Comparison of ENCODE assay signal across 8 cellular contexts in genomic region chr18:3411854-3412268, GRCh38. TPM values are rescaled to one million over a fixed set of nuclear protein-coding genes. Genes with fewer than 3 reads are reported as not detected.
DNase-seq lines count a peak whose midpoint lies in the region; ATAC-seq and TF ChIP-seq lines count a peak whose summit lies in the region.

No MANE protein-coding gene starts in this region.

- H3K27ac ChIP-seq in mammary epithelial cell (ENCODE audit: insufficient read depth, low read depth, low read length) (no peak overlapping the region), mesenchymal stem cell (ENCODE audit: low read length, poor library complexity, severe bottlenecking) (no peak overlapping the region), A673 (ENCODE audit: low read depth, low read length, poor library complexity, severe bottlenecking) (no peak overlapping the region)

- no peak overlapping the region for H3K14ac ChIP-seq in mesenchymal stem cell (ENCODE audit: low read length in 2 of 2)

- POLR2A ChIA-PET in A673 (lab: Charles Lee; ENCODE audit: low non-redundant PET): no interaction called here

- H3K4me1 ChIP-seq in mammary epithelial cell (ENCODE audit: insufficient read depth, low read length) (no peaks in the 10 kb centered on the region), mesenchymal stem cell (ENCODE audit: control insufficient read depth, insufficient read depth, low read depth, low read length) (peaks cover 2% of the 10 kb centered on the region), A673 (ENCODE audit: insufficient read depth, low read length, poor library complexity, severe bottlenecking) (no peaks in the 10 kb centered on the region)

- H3K18ac ChIP-seq in mesenchymal stem cell (ENCODE audit: low read depth in 1 of 2, low read length in 2 of 2): no peak overlapping the region

- DNase-seq in NCI-H2029 (lab: John Stamatoyannopoulos, UW): peak; percentile 11
- no peak for DNase-seq in NCI-H2029 treated with DMSO at 0.1 percent for 48 hours (lab: John Stamatoyannopoulos, UW)
- DNase-seq in mammary epithelial cell: peak; percentile 43
- DNase-seq in mesenchymal stem cell: no peak
- peak; percentile 56 for DNase-seq in ureter (ENCODE audit: low spot score)
- no peak for DNase-seq in A673 (ENCODE audit: low spot score)

- dilution Hi-C loops in mammary epithelial cell (cut with HindIII; ENCODE audit: low sequenced_read_pairs): no loop called here

- no peaks in the 10 kb centered on the region for H3K79me1 ChIP-seq in mesenchymal stem cell (replicated peaks; ENCODE audit: low read length, poor library complexity, severe bottlenecking)

- no peak overlapping the region for H2BK120ac ChIP-seq in mesenchymal stem cell (ENCODE audit: low read depth, low read length)

- no peak overlapping the region for H3K23ac ChIP-seq in mesenchymal stem cell (ENCODE audit: low read length in 2 of 2)

- H2BK5ac ChIP-seq in mesenchymal stem cell (ENCODE audit: low read depth, low read length, poor library complexity, severe bottlenecking): no peak overlapping the region

- CTCF ChIA-PET in mammary epithelial cell (lab: Charles Lee; ENCODE audit: low non-redundant PET): no interaction called here
- CTCF ChIA-PET in A673 (lab: Charles Lee): no interaction called here

- 97% methylated on average over 14 of the region's 28 CpGs for WGBS in mammary epithelial cell (ENCODE audit: low coverage, missing lambda C conversion rate)
- 54% methylated on average over 18 of the region's 28 CpGs for WGBS in mesenchymal stem cell

- no peak overlapping the region for H4K8ac ChIP-seq in mesenchymal stem cell (ENCODE audit: low read length)

- no peak overlapping the region for H2AK5ac ChIP-seq in mesenchymal stem cell (ENCODE audit: low read length, severe bottlenecking)

- TF ChIP-seq CTCF in mammary epithelial cell (conservative IDR thresholded peaks at IDR 0.05 in 1 of 2, IDR thresholded peaks at IDR 0.05 in 1 of 2; ENCODE audit: extremely low read depth in 1 of 2, insufficient read depth in 1 of 2, low read depth in 1 of 2, low read length in 2 of 2) (no peak), A673 (conservative IDR thresholded peaks at IDR 0.05; ENCODE audit: low read depth, low read length) (no peak)

- no peak overlapping the region for H4K91ac ChIP-seq in mesenchymal stem cell (ENCODE audit: low read length)

- in situ Hi-C loops in mammary epithelial cell (cut with MboI; ENCODE audit: low sequenced_read_pairs in 2 of 2): no loop called here

- intact Hi-C loops in mammary epithelial cell (cut with micrococcal nuclease) (no loop called here), A673 (cut with micrococcal nuclease; ENCODE audit: unreplicated experiment) (no loop called here)

- ATAC-seq in GM18907 (IDR thresholded peaks at IDR 0.05; ENCODE audit: unreplicated experiment): no peak
- no peak for ATAC-seq in HG03159 (IDR thresholded peaks at IDR 0.05; ENCODE audit: unreplicated experiment)

- H3K36me3 ChIP-seq in mammary epithelial cell (ENCODE audit: insufficient read depth, low read length) (no peaks in the 10 kb centered on the region), mesenchymal stem cell (ENCODE audit: control insufficient read depth in 1 of 2, insufficient read depth in 2 of 2, low read depth in 1 of 2, low read length in 2 of 2) (no peaks in the 10 kb centered on the region), A673 (ENCODE audit: insufficient read depth, low read length, poor library complexity, severe bottlenecking) (no peaks in the 10 kb centered on the region)

- no peak overlapping the region for H2BK15ac ChIP-seq in mesenchymal stem cell (ENCODE audit: low read depth, poor library complexity, severe bottlenecking)

- BruUV-seq in mammary epithelial cell (replicated peaks; lab: Mats Ljungman, UMichigan) (no TSS peak), A673 (replicated peaks; lab: Mats Ljungman, UMichigan) (no TSS peak)

- H3K9ac ChIP-seq in mammary epithelial cell (ENCODE audit: insufficient read depth, low read length) (no peak overlapping the region), mesenchymal stem cell (ENCODE audit: low read length) (peak overlapping the region; percentile 89)

- H3K4me3 ChIP-seq in mammary epithelial cell (replicated peaks in 1 of 3; ENCODE audit: insufficient read depth in 1 of 3, low read depth in 2 of 3, low read length in 3 of 3) (no peak overlapping the region), mesenchymal stem cell (ENCODE audit: insufficient read depth in 1 of 2, low read depth in 1 of 2, low read length in 2 of 2) (peak overlapping the region in 1 of 2 experiments; percentile 80), A673 (ENCODE audit: low read depth, low read length, poor library complexity, severe bottlenecking) (no peak overlapping the region)

- H2BK12ac ChIP-seq in mesenchymal stem cell (ENCODE audit: low read length in 2 of 2): no peak overlapping the region

- no peaks in the 10 kb centered on the region for H3K79me2 ChIP-seq in mammary epithelial cell (ENCODE audit: insufficient read depth, low read length)

- H3K27me3 ChIP-seq in mammary epithelial cell (ENCODE audit: insufficient read depth, low read length): no peaks in the 10 kb centered on the region
- H3K27me3 ChIP-seq in mesenchymal stem cell (ENCODE audit: control insufficient read depth in 1 of 2, insufficient read depth in 1 of 2, low read length in 2 of 2): no peaks in the 10 kb centered on the region
- H3K27me3 ChIP-seq in A673 (replicated peaks; ENCODE audit: insufficient read depth, low read depth, low read length, poor library complexity): no peaks in the 10 kb centered on the region

- no peaks in the 10 kb centered on the region for H4K20me1 ChIP-seq in mammary epithelial cell (ENCODE audit: insufficient read depth, low read length)

- no peaks in the 10 kb centered on the region for H3K9me3 ChIP-seq in mammary epithelial cell (replicated peaks; ENCODE audit: insufficient read depth, low read length)
- H3K9me3 ChIP-seq in mesenchymal stem cell (ENCODE audit: control insufficient read depth, low read length): no peaks in the 10 kb centered on the region
- H3K9me3 ChIP-seq in A673 (ENCODE audit: low read depth, low read length, poor library complexity, severe bottlenecking): no peaks in the 10 kb centered on the region

- H2AFZ ChIP-seq in mammary epithelial cell (ENCODE audit: low read depth, low read length) (no peak overlapping the region), mesenchymal stem cell (ENCODE audit: low read depth, low read length) (no peak overlapping the region)

- H3K4me2 ChIP-seq in mammary epithelial cell (ENCODE audit: insufficient read depth, low read depth, low read length) (no peak overlapping the region), mesenchymal stem cell (ENCODE audit: low read length, poor library complexity, severe bottlenecking) (no peak overlapping the region)

- peak overlapping the region in 1 of 2 experiments; percentile 37 for H3K4ac ChIP-seq in mesenchymal stem cell (ENCODE audit: low read depth in 1 of 2, low read length in 2 of 2)

RNA-seq across cellular contexts. Expression of gene TGIF1, which starts 38.1 kb away (rescaled TPM):
- total RNA-seq in mammary epithelial cell (100 to 1,000 TPM; 153 to 189 TPM), ureter (64.0 TPM), A673 (2021) (86.9 and 98.3 TPM in 2 replicates)
- polyA plus RNA-seq in mammary epithelial cell: 150 TPM
- 58.8 TPM for polyA minus RNA-seq in mammary epithelial cell
- 69.8 TPM for polyA plus RNA-seq in mesenchymal stem cell (2013, experiment 1 of 2)
- 65.2 TPM for polyA plus RNA-seq in mesenchymal stem cell (2013, experiment 2 of 2)

Comparison
In these comparisons a context has a peak if more than half of its experiments do, and no peak if none do; other contexts are left out.
1. DNase-seq: peak in NCI-H2029 (single experiment), mammary epithelial cell (single experiment) and ureter (single experiment); none in NCI-H2029 treated with DMSO at 0.1 percent for 48 hours (single experiment), mesenchymal stem cell (single experiment) and A673 (single experiment).